ENCODE assay signal across 8 cellular contexts in the genomic region with DNA sequence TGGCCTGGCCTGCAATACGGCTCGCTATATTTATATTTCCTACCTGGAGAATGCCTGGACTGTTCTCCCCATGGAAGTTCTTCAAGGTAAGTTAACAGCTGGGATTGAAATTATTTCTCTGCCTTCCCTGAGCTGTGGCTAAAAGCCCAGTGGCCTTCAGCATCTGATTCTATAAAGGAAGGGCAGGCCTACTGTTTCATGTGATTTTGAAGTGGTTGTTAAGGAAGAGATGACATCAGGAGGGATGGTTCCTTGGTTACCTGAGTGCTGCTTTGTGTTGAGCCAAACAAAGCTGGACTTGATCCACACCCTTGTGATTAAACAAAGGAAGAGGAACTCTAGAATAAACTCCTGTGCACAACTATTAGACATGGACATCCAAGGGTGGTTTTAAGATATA.
A peak's percentile ranks its signal among the peaks of the same experiment; 100 is the strongest.
DNase-seq lines count a peak whose midpoint lies in the region; ATAC-seq and TF ChIP-seq lines count a peak whose summit lies in the region.

No MANE protein-coding gene starts in this region.

- CTCF ChIA-PET in A673 (lab: Charles Lee) = no interaction called here
- CTCF ChIA-PET in activated naive CD4-positive, alpha-beta T cell treated with anti-CD3 and anti-CD28 coated beads, Interleukin-2, amount 10 ng/mL, durations not matched to agents 7 days and 5 days (lab: Charles Lee) = interaction anchor here (0.7 kb wide), 1 partner anchor 478 kb away, joined by 3 read pairs; no protein-coding TSS in a partner anchor

- H3K36me3 ChIP-seq in A673 (ENCODE audit: insufficient read depth, low read length, poor library complexity, severe bottlenecking) = no peaks in the 10 kb centered on the region
- H3K36me3 ChIP-seq in MG63 = no peaks in the 10 kb centered on the region
- H3K36me3 ChIP-seq in tibial nerve = peaks cover 0 to 11% (median 0%) of the 10 kb centered on the region in 3 donors

- 59 to 74% methylated on average over 2 of the region's 2 CpGs for WGBS in tibial nerve, 2 donors

- no peak overlapping the region for H3K4me3 Mint-ChIP-seq in activated naive CD4-positive, alpha-beta T cell treated with anti-CD3 and anti-CD28 coated beads, Interleukin-2, amount 10 ng/mL, durations not matched to agents 7 days and 5 days

- POLR2A ChIA-PET in A673 (lab: Charles Lee; ENCODE audit: low non-redundant PET) = no interaction called here

- no TSS peak for BruUV-seq in A673 (replicated peaks; lab: Mats Ljungman, UMichigan)

- peak in 1 of 2 donors; percentile 5 for TF ChIP-seq EP300 in tibial nerve (IDR thresholded peaks at IDR 0.05)

- H3K27ac ChIP-seq in A673 (ENCODE audit: low read depth, low read length, poor library complexity, severe bottlenecking) (peak overlapping the region; percentile 44), tibial nerve (peak overlapping the region; percentile 27 to 90 (median 58))

- peaks cover 27% of the 10 kb centered on the region for H3K4me1 Mint-ChIP-seq in activated naive CD4-positive, alpha-beta T cell treated with anti-CD3 and anti-CD28 coated beads, Interleukin-2, amount 10 ng/mL, durations not matched to agents 7 days and 5 days

- TF ChIP-seq CTCF in A673 (conservative IDR thresholded peaks at IDR 0.05; ENCODE audit: low read depth, low read length) (no peak), tibial nerve (IDR thresholded peaks at IDR 0.05) (no peak)

- H3K4me3 ChIP-seq in A673 (ENCODE audit: low read depth, low read length, poor library complexity, severe bottlenecking) (no peak overlapping the region), MG63 (no peak overlapping the region), tibial nerve (no peak overlapping the region)

- TF ChIP-seq POLR2A in tibial nerve (IDR thresholded peaks at IDR 0.05) = no peak

- H3K9me3 Mint-ChIP-seq in activated naive CD4-positive, alpha-beta T cell treated with anti-CD3 and anti-CD28 coated beads, Interleukin-2, amount 10 ng/mL, durations not matched to agents 7 days and 5 days = peaks cover 19% of the 10 kb centered on the region

- peaks cover 60% of the 10 kb centered on the region for H3K36me3 Mint-ChIP-seq in activated naive CD4-positive, alpha-beta T cell treated with anti-CD3 and anti-CD28 coated beads, Interleukin-2, amount 10 ng/mL, durations not matched to agents 7 days and 5 days

- H3K9me3 ChIP-seq in A673 (ENCODE audit: low read depth, low read length, poor library complexity, severe bottlenecking) (no peaks in the 10 kb centered on the region), MG63 (peaks cover 5% of the 10 kb centered on the region; the same call in 1 of the 2 replicates), tibial nerve (no peaks in the 10 kb centered on the region)

- H3K27ac Mint-ChIP-seq in activated naive CD4-positive, alpha-beta T cell treated with anti-CD3 and anti-CD28 coated beads, Interleukin-2, amount 10 ng/mL, durations not matched to agents 7 days and 5 days = no peak overlapping the region

- H3K27me3 Mint-ChIP-seq in activated naive CD4-positive, alpha-beta T cell treated with anti-CD3 and anti-CD28 coated beads, Interleukin-2, amount 10 ng/mL, durations not matched to agents 7 days and 5 days = no peaks in the 10 kb centered on the region

- no peaks in the 10 kb centered on the region for H3K27me3 ChIP-seq in A673 (replicated peaks; ENCODE audit: insufficient read depth, low read depth, low read length, poor library complexity)
- no peaks in the 10 kb centered on the region for H3K27me3 ChIP-seq in MG63
- no peaks in the 10 kb centered on the region for H3K27me3 ChIP-seq in tibial nerve

- H3K4me1 ChIP-seq in A673 (ENCODE audit: insufficient read depth, low read length, poor library complexity, severe bottlenecking) (peaks cover 39% of the 10 kb centered on the region), tibial nerve (peaks cover 0 to 45% (median 23%) of the 10 kb centered on the region in 4 donors)

- DNase-seq in A673 (ENCODE audit: low spot score) (peak; percentile 20), MG63 (peak; percentile 32), left cardiac atrium (peak; percentile 43), tibial nerve (ENCODE audit: low spot score in 2 of 2) (no peak)
- DNase-seq in activated CD4-positive, alpha-beta T cell treated with anti-CD3 and anti-CD28 coated beads, Interleukin-2, amount 50 U/mL, for 1 hour = no peak
- no peak for DNase-seq in activated naive CD4-positive, alpha-beta T cell treated with anti-CD3 and anti-CD28 coated beads, Interleukin-2, amount 10 ng/mL, durations not matched to agents 7 days and 5 days
- no peak for DNase-seq in stimulated activated CD8-positive, alpha-beta memory T cell treated with anti-CD3 and anti-CD28 coated beads, Interleukin-4, amount 100 ng/mL, for 48 hours

- ATAC-seq in SK-N-SH treated with all-trans-retinoic acid at 6 μM for 48 hours = peak; percentile 77
- ATAC-seq in left cardiac atrium = peak; percentile 84 to 91

- intact Hi-C loops in A673 (cut with micrococcal nuclease; ENCODE audit: unreplicated experiment) = no loop called here
- intact Hi-C loops in left cardiac atrium (cut with DNase I) = loop anchor here in 1 of 2 donors (5.0 kb wide), 1 partner anchor 57 kb away; no protein-coding TSS in a partner anchor

TF ChIP-seq in SK-N-SH treated with all-trans-retinoic acid at 6 μM for 48 hours, 23 proteins besides CTCF, POLR2A, EP300 and RAD21:
- TF ChIP-seq, protein P1, sequence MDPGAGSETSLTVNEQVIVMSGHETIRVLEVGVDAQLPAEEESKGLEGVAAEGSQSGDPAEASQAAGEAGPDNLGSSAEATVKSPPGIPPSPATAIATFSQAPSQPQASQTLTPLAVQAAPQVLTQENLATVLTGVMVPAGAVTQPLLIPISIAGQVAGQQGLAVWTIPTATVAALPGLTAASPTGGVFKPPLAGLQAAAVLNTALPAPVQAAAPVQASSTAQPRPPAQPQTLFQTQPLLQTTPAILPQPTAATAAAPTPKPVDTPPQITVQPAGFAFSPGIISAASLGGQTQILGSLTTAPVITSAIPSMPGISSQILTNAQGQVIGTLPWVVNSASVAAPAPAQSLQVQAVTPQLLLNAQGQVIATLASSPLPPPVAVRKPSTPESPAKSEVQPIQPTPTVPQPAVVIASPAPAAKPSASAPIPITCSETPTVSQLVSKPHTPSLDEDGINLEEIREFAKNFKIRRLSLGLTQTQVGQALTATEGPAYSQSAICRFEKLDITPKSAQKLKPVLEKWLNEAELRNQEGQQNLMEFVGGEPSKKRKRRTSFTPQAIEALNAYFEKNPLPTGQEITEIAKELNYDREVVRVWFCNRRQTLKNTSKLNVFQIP (CRISPR knock-in tag; IDR thresholded peaks at IDR 0.05; ENCODE audit: borderline replicate concordance, low read depth) = no peak
- no peak for TF ChIP-seq ZFP30 (CRISPR knock-in tag; IDR thresholded peaks at IDR 0.05)
- no peak for TF ChIP-seq ZC3H10 (CRISPR knock-in tag; IDR thresholded peaks at IDR 0.05)
- no peak for TF ChIP-seq ZNF565 (CRISPR knock-in tag; conservative IDR thresholded peaks at IDR 0.05; ENCODE audit: low read depth)
- TF ChIP-seq ISL1 (CRISPR knock-in tag; IDR thresholded peaks at IDR 0.05) = no peak
- no peak for TF ChIP-seq ZNF8 (CRISPR knock-in tag; IDR thresholded peaks at IDR 0.05)
- TF ChIP-seq SNAI2 (CRISPR knock-in tag; IDR thresholded peaks at IDR 0.05) = no peak
- no peak for TF ChIP-seq TSHZ2 (CRISPR knock-in tag; IDR thresholded peaks at IDR 0.05)
- TF ChIP-seq, protein P2, sequence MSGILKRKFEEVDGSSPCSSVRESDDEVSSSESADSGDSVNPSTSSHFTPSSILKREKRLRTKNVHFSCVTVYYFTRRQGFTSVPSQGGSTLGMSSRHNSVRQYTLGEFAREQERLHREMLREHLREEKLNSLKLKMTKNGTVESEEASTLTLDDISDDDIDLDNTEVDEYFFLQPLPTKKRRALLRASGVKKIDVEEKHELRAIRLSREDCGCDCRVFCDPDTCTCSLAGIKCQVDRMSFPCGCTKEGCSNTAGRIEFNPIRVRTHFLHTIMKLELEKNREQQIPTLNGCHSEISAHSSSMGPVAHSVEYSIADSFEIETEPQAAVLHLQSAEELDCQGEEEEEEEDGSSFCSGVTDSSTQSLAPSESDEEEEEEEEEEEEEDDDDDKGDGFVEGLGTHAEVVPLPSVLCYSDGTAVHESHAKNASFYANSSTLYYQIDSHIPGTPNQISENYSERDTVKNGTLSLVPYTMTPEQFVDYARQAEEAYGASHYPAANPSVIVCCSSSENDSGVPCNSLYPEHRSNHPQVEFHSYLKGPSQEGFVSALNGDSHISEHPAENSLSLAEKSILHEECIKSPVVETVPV (CRISPR knock-in tag; IDR thresholded peaks at IDR 0.05) = no peak
- no peak for TF ChIP-seq TOX (CRISPR knock-in tag; IDR thresholded peaks at IDR 0.05; ENCODE audit: borderline replicate concordance)
- no peak for TF ChIP-seq PPARA (CRISPR knock-in tag; IDR thresholded peaks at IDR 0.05; ENCODE audit: borderline replicate concordance)
- TF ChIP-seq CSDC2 (CRISPR knock-in tag; IDR thresholded peaks at IDR 0.05) = no peak
- TF ChIP-seq OSR1 (CRISPR knock-in tag; IDR thresholded peaks at IDR 0.05) = no peak
TF ChIP-seq in SK-N-SH treated with all-trans-retinoic acid at 6 μM for 48 hours: peak in this region for 0.

Comparison
In these comparisons a context has a peak if more than half of its experiments do, and no peak if none do; other contexts are left out.
1. DNase-seq: peak in A673 (single experiment), MG63 (single experiment) and left cardiac atrium (single experiment); none in tibial nerve (0 of 2), activated CD4-positive, alpha-beta T cell treated with anti-CD3 and anti-CD28 coated beads, Interleukin-2, amount 50 U/mL, for 1 hour (single experiment), activated naive CD4-positive, alpha-beta T cell treated with anti-CD3 and anti-CD28 coated beads, Interleukin-2, amount 10 ng/mL, durations not matched to agents 7 days and 5 days (single experiment) and stimulated activated CD8-positive, alpha-beta memory T cell treated with anti-CD3 and anti-CD28 coated beads, Interleukin-4, amount 100 ng/mL, for 48 hours (single experiment).